ENCODE assay signal across 19 cellular contexts in genomic region chr21:46009951-46010655, GRCh38. TPM values are rescaled to one million over a fixed set of nuclear protein-coding genes. Genes with fewer than 3 reads are reported as not detected.
DNase-seq lines count a peak whose midpoint lies in the region; ATAC-seq and TF ChIP-seq lines count a peak whose summit lies in the region.
"Had no signal": no experiment of that assay in that cellular context is flagged by ENCODE, and none has a peak within 500 bp of the region (broad histone marks: within the 10 kb centered on the region; RNA-seq: fewer than 3 reads in every experiment).

No MANE protein-coding gene starts in this region.

- TF ChIP-seq POLR2A in testis (IDR thresholded peaks at IDR 0.05): no peak

- H3K4me1 ChIP-seq in testis (no peaks in the 10 kb centered on the region), GM23248 (ENCODE audit: insufficient read depth) (no peaks in the 10 kb centered on the region; the same call in 1 of the 2 replicates)

- in situ Hi-C loops in GM23248 (cut with MboI): no loop called here

- H3K9ac ChIP-seq in GM23248: no peak overlapping the region
- H3K9ac ChIP-seq: KMS-11 had no signal

- no peak for TF ChIP-seq CTCF in WTC11 (IDR thresholded peaks at IDR 0.05)
- TF ChIP-seq CTCF in testis (IDR thresholded peaks at IDR 0.05): no peak

- H3K9me3 Mint-ChIP-seq in WTC11: peaks cover 7% of the 10 kb centered on the region

- H2AFZ ChIP-seq in GM23248: no peak overlapping the region

- CTCF ChIA-PET in WTC11 (lab: Charles Lee): interaction anchor here (1.1 to 1.9 kb wide), 3 partner anchors 37 to 133 kb away, joined by 3 to 5 read pairs (median 4); no protein-coding TSS in a partner anchor

- no peaks in the 10 kb centered on the region for H3K9me3 ChIP-seq in testis
- no peaks in the 10 kb centered on the region for H3K9me3 ChIP-seq in GM23248 (ENCODE audit: low read depth)
- H3K9me3 ChIP-seq: MG63 had no signal

- H3K27me3 Mint-ChIP-seq in WTC11 (ENCODE audit: low read depth): no peaks in the 10 kb centered on the region

- H3K27me3 ChIP-seq in testis: no peaks in the 10 kb centered on the region
- H3K27me3 ChIP-seq in GM23248 (replicated peaks; ENCODE audit: insufficient read depth): no peaks in the 10 kb centered on the region
- H3K27me3 ChIP-seq: MG63 had no signal

- 87 to 94% methylated on average over 17 to 31 of the region's 31 CpGs for WGBS in testis, 2 donors
- 95 to 98% methylated on average over 31 of the region's 31 CpGs for WGBS in GM23248 (ENCODE audit: low coverage in 1 of 2, low lambda C conversion rate in 2 of 2, missing lambda C conversion rate in 2 of 2), 2 experiments

- no peaks in the 10 kb centered on the region for H3K9me2 ChIP-seq in GM23248 (ENCODE audit: insufficient read depth)

- POLR2A ChIA-PET in WTC11 (lab: Charles Lee): no interaction called here

- H3K27ac ChIP-seq in testis: no peak overlapping the region
- no peak overlapping the region for H3K27ac ChIP-seq in GM23248
- H3K27ac ChIP-seq: HL-60, KMS-11 had no signal

- no peak overlapping the region for H3K4me3 Mint-ChIP-seq in WTC11
- H3K4me3 Mint-ChIP-seq: CD4-positive, CD25-positive, alpha-beta regulatory T cell had no signal

- no peaks in the 10 kb centered on the region for H3K36me3 ChIP-seq in testis (ENCODE audit: low read depth, missing control alignments)
- no peaks in the 10 kb centered on the region for H3K36me3 ChIP-seq in GM23248 (ENCODE audit: low read depth)

- no peak overlapping the region for H3K4me2 ChIP-seq in GM23248 (ENCODE audit: unreplicated experiment)
- H3K4me2 ChIP-seq: KMS-11 had no signal

- H4K20me1 ChIP-seq in GM23248 (ENCODE audit: insufficient read depth): no peaks in the 10 kb centered on the region

- ATAC-seq in WTC11 (no peak), left lobe of liver (no peak)
- ATAC-seq: PC-3 had no signal

- intact Hi-C loops in testis (cut with DNase I; ENCODE audit: low total_unique reads): no loop called here

- H3K27ac Mint-ChIP-seq in WTC11: peak overlapping the region; percentile 25; the same call in 1 of the 2 replicates
- H3K27ac Mint-ChIP-seq: CD4-positive, CD25-positive, alpha-beta regulatory T cell had no signal

- H3K36me3 Mint-ChIP-seq in WTC11: peaks cover 2% of the 10 kb centered on the region; the same call in 1 of the 2 replicates
- H3K36me3 Mint-ChIP-seq: CD4-positive, CD25-positive, alpha-beta regulatory T cell had no signal

- peaks cover 21% of the 10 kb centered on the region for H3F3A ChIP-seq in GM23248 (ENCODE audit: insufficient read depth)

- H3K79me2 ChIP-seq in GM23248 (ENCODE audit: insufficient read depth): no peaks in the 10 kb centered on the region

- DNase-seq in activated gamma-delta T cell treated with Interleukin-2 at 50 U/mL for 16 hours (peak; percentile 2), activated gamma-delta T cell (lab: John Stamatoyannopoulos, UW) (no peak), WTC11 (ENCODE audit: low spot score) (no peak), left lobe of liver (ENCODE audit: low spot score) (peak; percentile 40), testis (peak; percentile 12), COLO668 (lab: John Stamatoyannopoulos, UW; ENCODE audit: unreplicated experiment) (no peak), Kasumi-1 (lab: John Stamatoyannopoulos, UW) (no peak), GM23248 (no peak)
- DNase-seq: AML-193; CD4-positive, CD25-positive, alpha-beta regulatory T cell; DMS79; MG63; NCI-H1105 treated with DMSO at 0.1 percent for 48 hours; NCI-H187 treated with DMSO at 0.1 percent for 48 hours; NCI-H446; NCI-H748 treated with DMSO at 0.1 percent for 48 hours; PC-3 had no signal

- no peaks in the 10 kb centered on the region for H3K4me1 Mint-ChIP-seq in WTC11
- H3K4me1 Mint-ChIP-seq: CD4-positive, CD25-positive, alpha-beta regulatory T cell had no signal

- no peak overlapping the region for H3K4me3 ChIP-seq in testis
- no peak overlapping the region for H3K4me3 ChIP-seq in GM23248
- H3K4me3 ChIP-seq: MG63 had no signal

TF ChIP-seq in WTC11, 78 proteins besides CTCF, POLR2A, EP300 and RAD21:
- TF ChIP-seq ZBTB21 (CRISPR knock-in tag; IDR thresholded peaks at IDR 0.05; ENCODE audit: borderline replicate concordance) (no peak), HMGXB4 (CRISPR knock-in tag; IDR thresholded peaks at IDR 0.05) (no peak), ZNF317 (CRISPR knock-in tag; IDR thresholded peaks at IDR 0.05; ENCODE audit: borderline replicate concordance, low read depth) (no peak), ZNF396 (CRISPR knock-in tag; IDR thresholded peaks at IDR 0.05; ENCODE audit: borderline replicate concordance) (no peak), ZBTB43 (CRISPR knock-in tag; IDR thresholded peaks at IDR 0.05) (no peak)

RNA-seq across cellular contexts. Expression of gene COL6A1, which starts 28.5 kb away (rescaled TPM):
- total RNA-seq in WTC11 (2021): 221 to 245 TPM (median 240 TPM) in 3 replicates
- total RNA-seq in left lobe of liver: 48.0 TPM
- total RNA-seq in testis: 100 to 1,000 TPM; 166 to 178 TPM
- polyA plus RNA-seq in testis (ENCODE audit: insufficient read depth, low read depth, low replicate concordance): 197 TPM
- total RNA-seq in GM23248 (2014; rRNA removed; shearing (Covaris generic)): 1,783 and 1,897 TPM in 2 replicates
- polyA plus RNA-seq in GM23248 (2016; fragmentation: Nextera tagmentation; extraction: Ambion mirVana): 685 and 707 TPM in 2 replicates

Comparison
In these comparisons a context has a peak if more than half of its experiments do, and no peak if none do; other contexts are left out.
1. DNase-seq: peak in activated gamma-delta T cell treated with Interleukin-2 at 50 U/mL for 16 hours (single experiment), left lobe of liver (single experiment) and testis (single experiment); none in activated gamma-delta T cell (single experiment), WTC11 (single experiment), COLO668 (single experiment), Kasumi-1 (0 of 2) and GM23248 (single experiment).